ENCODE assay signal across 16 cellular contexts in genomic region chr12:130589391-130590317, GRCh38.
A peak's percentile ranks its signal among the peaks of the same experiment; 100 is the strongest.
DNase-seq lines count a peak whose midpoint lies in the region; ATAC-seq and TF ChIP-seq lines count a peak whose summit lies in the region.
"Had no signal": no experiment of that assay in that cellular context is flagged by ENCODE, and none has a peak within 500 bp of the region (broad histone marks: within the 10 kb centered on the region; RNA-seq: fewer than 3 reads in every experiment).

No MANE protein-coding gene starts in this region.

- no peak overlapping the region for H3K27ac ChIP-seq in KMS-11
- H3K27ac ChIP-seq: SJSA1 had no signal

- H2AFZ ChIP-seq in KMS-11 (ENCODE audit: low read depth): no peak overlapping the region

- ATAC-seq in HG03095 (IDR thresholded peaks at IDR 0.05; ENCODE audit: unreplicated experiment) (no peak), GM18519 (IDR thresholded peaks at IDR 0.05; ENCODE audit: low FRiP score, unreplicated experiment) (no peak)
- ATAC-seq: Panc1 had no signal

- H3K4me1 ChIP-seq in KMS-11 (ENCODE audit: low read depth, poor library complexity, severe bottlenecking): peaks cover 5% of the 10 kb centered on the region
- H3K4me1 ChIP-seq: SJSA1 had no signal

- H3K9ac ChIP-seq in KMS-11: no peak overlapping the region

- H4K20me1 ChIP-seq in KMS-11 (ENCODE audit: insufficient read depth): no peaks in the 10 kb centered on the region

- no peak for TF ChIP-seq CTCF in KMS-11 (conservative IDR thresholded peaks at IDR 0.05; ENCODE audit: low read depth, low read length)

- no peaks in the 10 kb centered on the region for H3K79me2 ChIP-seq in KMS-11 (ENCODE audit: insufficient read depth, low read depth)

- DNase-seq in NCI-H748 (lab: John Stamatoyannopoulos, UW; ENCODE audit: unreplicated experiment) (peak; percentile 17), NCI-H748 treated with DMSO at 0.1 percent for 48 hours (lab: John Stamatoyannopoulos, UW) (no peak), RPMI8226 (peak; percentile 22), retina (peak; percentile 23), GF-D8 (lab: John Stamatoyannopoulos, UW) (no peak)
- DNase-seq: Calu3; CD4-positive, alpha-beta T cell; EL; KBM-7; NCI-H2029; NCI-H774 had no signal

- no peak overlapping the region for H3K4me3 ChIP-seq in KMS-11 (IDR thresholded peaks at IDR 0.05; ENCODE audit: insufficient read depth, low read depth, low read length)
- H3K4me3 ChIP-seq: SJSA1 had no signal

- H3K27me3 ChIP-seq in KMS-11 (ENCODE audit: insufficient read depth, low read depth): no peaks in the 10 kb centered on the region
- H3K27me3 ChIP-seq: SJSA1 had no signal

- peak overlapping the region; percentile 9; the same call in 1 of the 2 replicates for H3K4me2 ChIP-seq in KMS-11

- H3K36me3 ChIP-seq in KMS-11 (ENCODE audit: insufficient read depth): no peaks in the 10 kb centered on the region
- H3K36me3 ChIP-seq: SJSA1 had no signal

Comparison
In these comparisons a context has a peak if more than half of its experiments do, and no peak if none do; other contexts are left out.
1. DNase-seq: peak in NCI-H748 (single experiment), RPMI8226 (single experiment) and retina (single experiment); none in NCI-H748 treated with DMSO at 0.1 percent for 48 hours (single experiment) and GF-D8 (single experiment).